In genomic region chr5:136560111-136560510, GRCh38 we compare ENCODE assay signal across 24 cellular contexts.
"Had no signal": no experiment of that assay in that cellular context is flagged by ENCODE, and none has a peak within 500 bp of the region (broad histone marks: within the 10 kb centered on the region; RNA-seq: fewer than 3 reads in every experiment).

No MANE protein-coding gene starts in this region.

- DNase-seq: cortex of kidney; dorsolateral prefrontal cortex; effector CD8-positive, alpha-beta T cell; endodermal cell; foreskin melanocyte; glutamatergic neuron; heart right ventricle; hippocampal formation; islet precursor cell; kidney glomerular epithelial cell; left colon; naive thymus-derived CD8-positive, alpha-beta T cell; pancreas; right lobe of liver; small intestine; stimulated activated CD4-positive, alpha-beta T cell treated with anti-CD3 and anti-CD28 coated beads, Interleukin-15, amount 100 ng/mL, for 24 hours; stimulated activated CD4-positive, alpha-beta T cell treated with anti-CD3 and anti-CD28 coated beads, Interleukin-2, amount 100 ng/mL, for 48 hours; stimulated activated naive B cell treated with anti-CD40 and anti-IgM and Interleukin-4, amounts not matched to agents 10 μg/mL and 1 μg/mL and 100 μg/mL, for 72 hours; upper lobe of left lung had no signal

- H3K36me3 ChIP-seq: esophagus muscularis mucosa, heart right ventricle, neutrophil, pancreas, right lobe of liver, thoracic aorta, tibial nerve, upper lobe of left lung had no signal

- H3K4me3 Mint-ChIP-seq: endodermal cell; naive thymus-derived CD8-positive, alpha-beta T cell; stimulated activated naive B cell treated with anti-CD40 and anti-IgM and Interleukin-4, amounts not matched to agents 10 μg/mL and 1 μg/mL and 100 μg/mL, for 72 hours; stimulated activated naive CD8-positive, alpha-beta T cell treated with anti-CD3 and anti-CD28 coated beads, Interleukin-15, Interleukin-2, amounts not matched to agents 100 ng/mL and 50 ng/mL, for 24 hours had no signal

- H3K4me1 ChIP-seq: esophagus muscularis mucosa, heart right ventricle, pancreas, right lobe of liver, tibial nerve, upper lobe of left lung had no signal

- ATAC-seq: heart right ventricle; left colon; naive thymus-derived CD8-positive, alpha-beta T cell; pancreas; right lobe of liver; stimulated activated naive B cell treated with anti-CD40 and anti-IgM and Interleukin-4, amounts not matched to agents 10 μg/mL and 1 μg/mL and 100 μg/mL, for 72 hours had no signal

- H3K27me3 ChIP-seq: esophagus muscularis mucosa, neutrophil, pancreas, right lobe of liver, tibial nerve, upper lobe of left lung had no signal

- H3K27ac Mint-ChIP-seq: endodermal cell; stimulated activated naive B cell treated with anti-CD40 and anti-IgM and Interleukin-4, amounts not matched to agents 10 μg/mL and 1 μg/mL and 100 μg/mL, for 72 hours; stimulated activated naive CD8-positive, alpha-beta T cell treated with anti-CD3 and anti-CD28 coated beads, Interleukin-15, Interleukin-2, amounts not matched to agents 100 ng/mL and 50 ng/mL, for 24 hours had no signal

- H3K36me3 Mint-ChIP-seq: stimulated activated naive B cell treated with anti-CD40 and anti-IgM and Interleukin-4, amounts not matched to agents 10 μg/mL and 1 μg/mL and 100 μg/mL, for 72 hours had no signal

- H3K27me3 Mint-ChIP-seq: stimulated activated naive B cell treated with anti-CD40 and anti-IgM and Interleukin-4, amounts not matched to agents 10 μg/mL and 1 μg/mL and 100 μg/mL, for 72 hours; stimulated activated naive CD8-positive, alpha-beta T cell treated with anti-CD3 and anti-CD28 coated beads, Interleukin-15, Interleukin-2, amounts not matched to agents 100 ng/mL and 50 ng/mL, for 24 hours had no signal

- H3K4me1 Mint-ChIP-seq: stimulated activated naive B cell treated with anti-CD40 and anti-IgM and Interleukin-4, amounts not matched to agents 10 μg/mL and 1 μg/mL and 100 μg/mL, for 72 hours had no signal

- H3K9me3 ChIP-seq: neutrophil, pancreas, right lobe of liver, thoracic aorta had no signal

- H3K4me3 ChIP-seq: dorsolateral prefrontal cortex, esophagus muscularis mucosa, heart right ventricle, pancreas, right lobe of liver, thoracic aorta, tibial nerve, upper lobe of left lung had no signal
